In genomic region chr22:20314741-20315336, GRCh38 we compare ENCODE assay signal across 8 cellular contexts. TPM values are rescaled to one million over a fixed set of nuclear protein-coding genes. Genes with fewer than 3 reads are reported as not detected.
DNase-seq lines count a peak whose midpoint lies in the region; ATAC-seq and TF ChIP-seq lines count a peak whose summit lies in the region.
"Not testable (repeated sequence)": the region's sequence is repeated elsewhere in the genome, so short reads cannot be mapped to it uniquely, and the experiment has no call there.

No MANE protein-coding gene starts in this region.

- WGBS in endodermal cell (ENCODE audit: insufficient coverage in 1 of 2, insufficient read length in 1 of 2), 2 experiments = 88 to 100% methylated on average over 1 to 12 of the region's 12 CpGs
- 93 to 94% methylated on average over 12 of the region's 12 CpGs for WGBS in sigmoid colon, 2 donors
- WGBS in upper lobe of left lung, 2 donors = 90 to 94% methylated on average over 4 to 10 of the region's 12 CpGs

- CTCF ChIA-PET in HEK293 (lab: Yijun Ruan, JAX) = interaction anchor here (0.8 kb wide), 1 partner anchor 29 kb away, joined by 3 read pairs; no protein-coding TSS in a partner anchor
- CTCF ChIA-PET in activated CD4-positive, alpha-beta memory T cell treated with anti-CD3 and anti-CD28 coated beads, Interleukin-2, amount 10 ng/mL, durations not matched to agents 7 days and 5 days (lab: Charles Lee) = not testable (repeated sequence)

- H3K36me3 ChIP-seq in HEK293 (ENCODE audit: control insufficient read depth in 2 of 2, insufficient read depth in 1 of 2, low read length in 2 of 2) = peaks cover 0 to 14% of the 10 kb centered on the region in 2 experiments; a peak in 1 of 3 replicates
- not testable (repeated sequence) for H3K36me3 ChIP-seq in endodermal cell (ENCODE audit: control insufficient read depth, insufficient read depth, low read length); sigmoid colon; upper lobe of left lung

- not testable (repeated sequence) for H3K27me3 ChIP-seq in endodermal cell (ENCODE audit: control insufficient read depth, insufficient read depth, low read length, poor library complexity, severe bottlenecking); sigmoid colon; upper lobe of left lung

- not testable (repeated sequence) for H3K9ac ChIP-seq in endodermal cell (ENCODE audit: extremely low read depth, low read length, poor library complexity, severe bottlenecking)

- not testable (repeated sequence) for H3K27ac Mint-ChIP-seq in activated CD4-positive, alpha-beta memory T cell treated with anti-CD3 and anti-CD28 coated beads, Interleukin-2, amount 10 ng/mL, durations not matched to agents 7 days and 5 days; activated T-helper 2 cell treated with anti-CD3 and anti-CD28 coated beads, Interferon-gamma antibody, Interleukin-2, Interleukin-4, amounts not matched to agents 10 μg/mL and 5 μg/mL and 100 μg/mL, durations not matched to agents 14 hours and 24 hours and 36 hours; endodermal cell; natural killer cell treated with Interleukin-12 subunit alpha and Interleukin-12 subunit beta and Interleukin-15 and Interleukin-18, amount 100 ng/mL, for 72 hours

- not testable (repeated sequence) for H3K4me1 ChIP-seq in HEK293 (ENCODE audit: control insufficient read depth, insufficient read depth, low read length); endodermal cell (ENCODE audit: control insufficient read depth, insufficient read depth, low read length)
- H3K4me1 ChIP-seq in sigmoid colon (peaks cover 0 to 31% (median 26%) of the 10 kb centered on the region in 4 donors), upper lobe of left lung (peaks cover 14 to 26% (median 20%) of the 10 kb centered on the region in 4 donors)

- intact Hi-C loops in activated T-helper 2 cell treated with anti-CD3 and anti-CD28 coated beads, Interferon-gamma antibody, Interleukin-2, Interleukin-4, amounts not matched to agents 10 μg/mL and 5 μg/mL and 100 μg/mL, durations not matched to agents 14 hours and 24 hours and 36 hours (cut with micrococcal nuclease); sigmoid colon (cut with DNase I): not testable (repeated sequence)

- not testable (repeated sequence) for H3K27me3 Mint-ChIP-seq in activated CD4-positive, alpha-beta memory T cell treated with anti-CD3 and anti-CD28 coated beads, Interleukin-2, amount 10 ng/mL, durations not matched to agents 7 days and 5 days; activated T-helper 2 cell treated with anti-CD3 and anti-CD28 coated beads, Interferon-gamma antibody, Interleukin-2, Interleukin-4, amounts not matched to agents 10 μg/mL and 5 μg/mL and 100 μg/mL, durations not matched to agents 14 hours and 24 hours and 36 hours (ENCODE audit: low read depth); endodermal cell (ENCODE audit: insufficient read depth); natural killer cell treated with Interleukin-12 subunit alpha and Interleukin-12 subunit beta and Interleukin-15 and Interleukin-18, amount 100 ng/mL, for 72 hours

- not testable (repeated sequence) for TF ChIP-seq CTCF in HEK293 (tag by site-specific recombination; IDR thresholded peaks at IDR 0.05); endodermal cell (conservative IDR thresholded peaks at IDR 0.05); sigmoid colon (IDR thresholded peaks at IDR 0.05); upper lobe of left lung (IDR thresholded peaks at IDR 0.05)

- H3K27ac ChIP-seq in HEK293 (ENCODE audit: extremely low read depth, low read depth, low read length); endodermal cell (ENCODE audit: low read depth, low read length); sigmoid colon; upper lobe of left lung: not testable (repeated sequence)

- not testable (repeated sequence) for H3K9me3 Mint-ChIP-seq in activated CD4-positive, alpha-beta memory T cell treated with anti-CD3 and anti-CD28 coated beads, Interleukin-2, amount 10 ng/mL, durations not matched to agents 7 days and 5 days; activated T-helper 2 cell treated with anti-CD3 and anti-CD28 coated beads, Interferon-gamma antibody, Interleukin-2, Interleukin-4, amounts not matched to agents 10 μg/mL and 5 μg/mL and 100 μg/mL, durations not matched to agents 14 hours and 24 hours and 36 hours; endodermal cell; natural killer cell treated with Interleukin-12 subunit alpha and Interleukin-12 subunit beta and Interleukin-15 and Interleukin-18, amount 100 ng/mL, for 72 hours

- TF ChIP-seq POLR2A in sigmoid colon (IDR thresholded peaks at IDR 0.05); upper lobe of left lung (IDR thresholded peaks at IDR 0.05): not testable (repeated sequence)

- peaks cover 25% of the 10 kb centered on the region for H3K4me1 Mint-ChIP-seq in activated CD4-positive, alpha-beta memory T cell treated with anti-CD3 and anti-CD28 coated beads, Interleukin-2, amount 10 ng/mL, durations not matched to agents 7 days and 5 days
- H3K4me1 Mint-ChIP-seq in activated T-helper 2 cell treated with anti-CD3 and anti-CD28 coated beads, Interferon-gamma antibody, Interleukin-2, Interleukin-4, amounts not matched to agents 10 μg/mL and 5 μg/mL and 100 μg/mL, durations not matched to agents 14 hours and 24 hours and 36 hours (ENCODE audit: low read depth) = peaks cover 12% of the 10 kb centered on the region
- H3K4me1 Mint-ChIP-seq in endodermal cell = peaks cover 11% of the 10 kb centered on the region
- H3K4me1 Mint-ChIP-seq in natural killer cell treated with Interleukin-12 subunit alpha and Interleukin-12 subunit beta and Interleukin-15 and Interleukin-18, amount 100 ng/mL, for 72 hours (ENCODE audit: low read depth in 2 of 2) = peaks cover 6 to 15% of the 10 kb centered on the region in 2 donors

- not testable (repeated sequence) for H3K36me3 Mint-ChIP-seq in activated CD4-positive, alpha-beta memory T cell treated with anti-CD3 and anti-CD28 coated beads, Interleukin-2, amount 10 ng/mL, durations not matched to agents 7 days and 5 days (ENCODE audit: low read depth); activated T-helper 2 cell treated with anti-CD3 and anti-CD28 coated beads, Interferon-gamma antibody, Interleukin-2, Interleukin-4, amounts not matched to agents 10 μg/mL and 5 μg/mL and 100 μg/mL, durations not matched to agents 14 hours and 24 hours and 36 hours (ENCODE audit: low read depth); endodermal cell (ENCODE audit: low read depth); natural killer cell treated with Interleukin-12 subunit alpha and Interleukin-12 subunit beta and Interleukin-15 and Interleukin-18, amount 100 ng/mL, for 72 hours

- ATAC-seq in left lobe of liver; natural killer cell treated with Interleukin-12 subunit alpha and Interleukin-12 subunit beta and Interleukin-15 and Interleukin-18, amount 100 ng/mL, for 72 hours; upper lobe of left lung (ENCODE audit: low FRiP score in 2 of 2): not testable (repeated sequence)

- H3K4me3 Mint-ChIP-seq in activated CD4-positive, alpha-beta memory T cell treated with anti-CD3 and anti-CD28 coated beads, Interleukin-2, amount 10 ng/mL, durations not matched to agents 7 days and 5 days; activated T-helper 2 cell treated with anti-CD3 and anti-CD28 coated beads, Interferon-gamma antibody, Interleukin-2, Interleukin-4, amounts not matched to agents 10 μg/mL and 5 μg/mL and 100 μg/mL, durations not matched to agents 14 hours and 24 hours and 36 hours (ENCODE audit: low read depth); endodermal cell; natural killer cell treated with Interleukin-12 subunit alpha and Interleukin-12 subunit beta and Interleukin-15 and Interleukin-18, amount 100 ng/mL, for 72 hours: not testable (repeated sequence)

- not testable (repeated sequence) for H3K4me3 ChIP-seq in HEK293 (ENCODE audit: low read depth, low read length); endodermal cell (ENCODE audit: low read length); sigmoid colon; upper lobe of left lung

- not testable (repeated sequence) for TF ChIP-seq EP300 in sigmoid colon (IDR thresholded peaks at IDR 0.05); upper lobe of left lung (IDR thresholded peaks at IDR 0.05)

- POLR2A ChIA-PET in HEK293 (lab: Yijun Ruan, JAX); activated CD4-positive, alpha-beta memory T cell treated with anti-CD3 and anti-CD28 coated beads, Interleukin-2, amount 10 ng/mL, durations not matched to agents 7 days and 5 days (lab: Charles Lee): not testable (repeated sequence)

- DNase-seq in activated CD4-positive, alpha-beta memory T cell treated with anti-CD3 and anti-CD28 coated beads, Interleukin-2, amount 10 ng/mL, durations not matched to agents 7 days and 5 days = peak; percentile 12
- peak; percentile 7 for DNase-seq in activated T-helper 2 cell treated with anti-CD3 and anti-CD28 coated beads, Interferon-gamma antibody, Interleukin-2, Interleukin-4, amounts not matched to agents 10 μg/mL and 5 μg/mL and 100 μg/mL, durations not matched to agents 14 hours and 24 hours and 36 hours (ENCODE audit: low spot score)
- DNase-seq in endodermal cell (peak; percentile 21), left lobe of liver (ENCODE audit: low spot score) (peak; percentile 42), sigmoid colon (peak; percentile 59), upper lobe of left lung (peak; percentile 9 to 70)
- DNase-seq in natural killer cell treated with Interleukin-12 subunit alpha and Interleukin-12 subunit beta and Interleukin-15 and Interleukin-18, amount 100 ng/mL, for 72 hours (ENCODE audit: low spot score) = peak; percentile 58

- H3K9me3 ChIP-seq in HEK293 (ENCODE audit: control insufficient read depth, insufficient read depth, low read depth, low read length); endodermal cell (ENCODE audit: control insufficient read depth, low read length); sigmoid colon; upper lobe of left lung: not testable (repeated sequence)

RNA-seq across cellular contexts. Expression of gene DGCR6L, which starts 5.0 kb away (rescaled TPM):
- 10 to 100 TPM; 40.8 to 41.1 TPM for total RNA-seq in activated CD4-positive, alpha-beta memory T cell treated with anti-CD3 and anti-CD28 coated beads, Interleukin-2, amount 10 ng/mL, durations not matched to agents 7 days and 5 days
- total RNA-seq in activated T-helper 2 cell treated with anti-CD3 and anti-CD28 coated beads, Interferon-gamma antibody, Interleukin-2, Interleukin-4, amounts not matched to agents 10 μg/mL and 5 μg/mL and 100 μg/mL, durations not matched to agents 14 hours and 24 hours and 36 hours = 29.0 and 31.1 TPM in 2 replicates
- total RNA-seq in endodermal cell (10 to 100 TPM; 51.3 to 53.7 TPM), left lobe of liver (60.2 TPM), sigmoid colon (10 to 100 TPM; 62.3 to 88.6 (median 69.8) TPM), upper lobe of left lung (10 to 100 TPM; 36.7 to 62.2 (median 41.9) TPM)
- polyA plus RNA-seq in endodermal cell (2013, experiment 1 of 2) = 47.1 TPM
- polyA plus RNA-seq in endodermal cell (2013, experiment 2 of 2) = 44.6 TPM
- 10 to 100 TPM; 18.7 to 27.2 TPM for total RNA-seq in natural killer cell treated with Interleukin-12 subunit alpha and Interleukin-12 subunit beta and Interleukin-15 and Interleukin-18, amount 100 ng/mL, for 72 hours
- polyA plus RNA-seq in sigmoid colon = 10 to 100 TPM; 38.6 to 72.7 (median 54.6) TPM

RNA-seq across cellular contexts. Expression of gene RTN4R, which starts 46.7 kb away (rescaled TPM):
- total RNA-seq in activated CD4-positive, alpha-beta memory T cell treated with anti-CD3 and anti-CD28 coated beads, Interleukin-2, amount 10 ng/mL, durations not matched to agents 7 days and 5 days = 1 to 10 TPM; 2.3 to 3.1 TPM
- total RNA-seq in activated T-helper 2 cell treated with anti-CD3 and anti-CD28 coated beads, Interferon-gamma antibody, Interleukin-2, Interleukin-4, amounts not matched to agents 10 μg/mL and 5 μg/mL and 100 μg/mL, durations not matched to agents 14 hours and 24 hours and 36 hours = 1.9 and 2.2 TPM in 2 replicates
- total RNA-seq in endodermal cell (10 to 100 TPM; 12.8 to 17.7 TPM), left lobe of liver (10.9 TPM), sigmoid colon (under 1 TPM in 2 of 4 donors, not detected in 2; 0.36 to 0.83 TPM), upper lobe of left lung (10 to 100 TPM in 2 of 6 donors, 1 to 10 TPM in 4; 2.6 to 13.0 (median 9.0) TPM)
- 28.2 TPM for polyA plus RNA-seq in endodermal cell (2013, experiment 1 of 2)
- 24.1 TPM for polyA plus RNA-seq in endodermal cell (2013, experiment 2 of 2)
- total RNA-seq in natural killer cell treated with Interleukin-12 subunit alpha and Interleukin-12 subunit beta and Interleukin-15 and Interleukin-18, amount 100 ng/mL, for 72 hours = under 1 TPM; 0.48 to 0.78 TPM
- 1 to 10 TPM in 2 of 3 donors, under 1 TPM in 1; 0.60 to 4.3 (median 1.4) TPM for polyA plus RNA-seq in sigmoid colon

Comparison
In these comparisons a context has a peak if more than half of its experiments do, and no peak if none do; other contexts are left out.
1. DNase-seq: peak in every context shown above with its lines; median percentile 59 in sigmoid colon; 58 in natural killer cell treated with Interleukin-12 subunit alpha and Interleukin-12 subunit beta and Interleukin-15 and Interleukin-18, amount 100 ng/mL, for 72 hours; 42 in left lobe of liver; 40 in upper lobe of left lung; 21 in endodermal cell; 12 in activated CD4-positive, alpha-beta memory T cell treated with anti-CD3 and anti-CD28 coated beads, Interleukin-2, amount 10 ng/mL, durations not matched to agents 7 days and 5 days; 7 in activated T-helper 2 cell treated with anti-CD3 and anti-CD28 coated beads, Interferon-gamma antibody, Interleukin-2, Interleukin-4, amounts not matched to agents 10 μg/mL and 5 μg/mL and 100 μg/mL, durations not matched to agents 14 hours and 24 hours and 36 hours.